Comparison of ENCODE assay signal across 10 cellular contexts in the genomic region with DNA sequence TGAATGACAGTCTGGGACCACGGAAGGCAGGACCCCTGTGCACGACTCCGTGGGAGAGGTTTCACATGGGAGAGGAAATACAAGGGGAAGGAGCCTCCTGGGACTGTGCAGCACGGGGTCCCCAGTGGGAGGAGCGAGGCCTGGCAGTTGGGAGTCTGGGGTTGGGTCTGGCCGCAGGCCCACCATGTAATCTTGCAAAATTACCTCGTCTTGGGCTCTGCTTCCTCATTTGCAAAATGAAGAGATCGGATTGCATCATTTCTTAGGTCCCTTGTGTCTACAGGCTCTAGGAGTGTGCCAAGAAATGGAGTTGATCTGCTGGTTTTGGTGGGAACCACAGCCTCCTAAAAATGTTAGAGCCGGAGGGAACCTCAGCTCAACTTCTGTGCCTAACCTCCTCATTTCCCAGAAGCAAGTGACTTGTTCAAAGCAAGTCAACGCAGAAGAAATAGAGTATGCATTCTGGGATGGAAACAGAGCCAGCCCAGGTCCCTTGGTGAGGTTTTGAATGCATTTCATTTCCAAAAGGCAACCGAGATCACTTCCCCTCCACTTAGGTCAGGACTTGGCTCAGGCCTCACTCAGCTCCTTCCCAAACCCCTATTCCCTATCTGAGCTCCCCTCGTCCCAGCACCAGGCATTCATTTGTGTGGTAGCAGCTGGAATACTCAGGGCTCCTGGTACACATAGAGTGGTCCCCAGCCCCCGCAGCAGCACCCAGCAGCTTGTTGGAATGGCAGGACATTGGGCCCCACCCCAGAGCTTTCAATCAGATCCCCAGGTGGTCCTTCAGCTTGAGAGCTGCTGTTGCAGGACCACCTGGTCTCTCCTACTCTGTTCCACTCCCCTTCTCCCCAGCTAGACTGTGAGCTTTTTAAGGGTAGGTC.
A peak's percentile ranks its signal among the peaks of the same experiment; 100 is the strongest.
DNase-seq lines count a peak whose midpoint lies in the region; ATAC-seq and TF ChIP-seq lines count a peak whose summit lies in the region.
"Had no signal": no experiment of that assay in that cellular context is flagged by ENCODE, and none has a peak within 500 bp of the region (broad histone marks: within the 10 kb centered on the region; RNA-seq: fewer than 3 reads in every experiment).

No MANE protein-coding gene starts in this region.

- H3K4me3 ChIP-seq in skeletal muscle tissue (ENCODE audit: low read length in 3 of 3) (no peak overlapping the region), BE2C (ENCODE audit: low read depth, low read length) (no peak overlapping the region)

- no peaks in the 10 kb centered on the region for H3K9me3 Mint-ChIP-seq in glutamatergic neuron (ENCODE audit: unreplicated experiment)

- peak overlapping the region; percentile 51 for H3K27ac ChIP-seq in skeletal muscle tissue (ENCODE audit: low read depth, low read length)

- TF ChIP-seq CTCF in glutamatergic neuron (IDR thresholded peaks at IDR 0.05; ENCODE audit: partially characterized antibody, unreplicated experiment) (no peak), GM13977 (IDR thresholded peaks at IDR 0.05; ENCODE audit: extremely low read depth, insufficient read depth, missing control alignments) (no peak), BE2C (IDR thresholded peaks at IDR 0.05; ENCODE audit: low read depth, low read length) (no peak)

- H3K36me3 ChIP-seq in skeletal muscle tissue (ENCODE audit: control insufficient read depth in 3 of 3, insufficient read depth in 3 of 3, low read length in 3 of 3) (no peaks in the 10 kb centered on the region), BE2C (no peaks in the 10 kb centered on the region)

- no peak overlapping the region for H3K9ac ChIP-seq in skeletal muscle tissue (ENCODE audit: low read depth in 1 of 3, low read length in 3 of 3)

- H3K27ac Mint-ChIP-seq in glutamatergic neuron (ENCODE audit: unreplicated experiment), result peak overlapping the region; percentile 54

- no peak for ATAC-seq in GM21367 (IDR thresholded peaks at IDR 0.05; ENCODE audit: unreplicated experiment)

- peaks cover 6% of the 10 kb centered on the region for H3K27me3 Mint-ChIP-seq in glutamatergic neuron (ENCODE audit: unreplicated experiment)

- H3K4me1 Mint-ChIP-seq in glutamatergic neuron (ENCODE audit: low read depth, unreplicated experiment), result peaks cover 23% of the 10 kb centered on the region

- peaks cover 0 to 6% (median 4%) of the 10 kb centered on the region in 3 donors for H3K27me3 ChIP-seq in skeletal muscle tissue (ENCODE audit: control insufficient read depth in 3 of 3, insufficient read depth in 3 of 3, low read length in 3 of 3)
- no peaks in the 10 kb centered on the region for H3K27me3 ChIP-seq in BE2C

- H3K36me3 Mint-ChIP-seq in glutamatergic neuron (ENCODE audit: unreplicated experiment), result no peaks in the 10 kb centered on the region

- no peak overlapping the region for H3K4me3 Mint-ChIP-seq in glutamatergic neuron (ENCODE audit: unreplicated experiment)

- DNase-seq in KBM-7 (peak; percentile 94), SIG-M5 treated with dmso at 0.1 percent for 504 hours (lab: John Stamatoyannopoulos, UW; ENCODE audit: unreplicated experiment) (peak; percentile 99), glutamatergic neuron (no peak), GM13977 (ENCODE audit: low spot score) (no peak), BE2C (no peak)
- no peak for DNase-seq in stimulated activated CD4-positive, alpha-beta T cell treated with anti-CD3 and anti-CD28 coated beads, Interleukin-4, amount 100 ng/mL, for 24 hours
- DNase-seq: activated CD4-positive, alpha-beta T cell treated with anti-CD3 and anti-CD28 coated beads, Interleukin-2, amount 50 U/mL, for 48 hours; NCI-H345 had no signal

- in situ Hi-C loops in KBM-7 (cut with MboI; ENCODE audit: low pct_unique_long_range_greater_than_20kb, low sequenced_read_pairs) (no loop called here), GM13977 (cut with MboI; ENCODE audit: low pct_unique_long_range_greater_than_20kb, low sequenced_read_pairs, unreplicated experiment) (loop anchor here (10.0 kb wide), 1 partner anchor 252 kb away; no protein-coding TSS in a partner anchor)

- H3K9me3 ChIP-seq in skeletal muscle tissue (ENCODE audit: control insufficient read depth in 3 of 3, low read length in 3 of 3) (no peaks in the 10 kb centered on the region), BE2C (no peaks in the 10 kb centered on the region)

- H3K4me1 ChIP-seq in skeletal muscle tissue (ENCODE audit: control insufficient read depth in 3 of 3, insufficient read depth in 3 of 3, low read length in 3 of 3) (peaks cover 17 to 31% (median 22%) of the 10 kb centered on the region in 3 donors), BE2C (peaks cover 7% of the 10 kb centered on the region)

Comparison
In these comparisons a context has a peak if more than half of its experiments do, and no peak if none do; other contexts are left out.
1. DNase-seq: peak in KBM-7 (single experiment) and SIG-M5 treated with dmso at 0.1 percent for 504 hours (single experiment); none in glutamatergic neuron (single experiment), stimulated activated CD4-positive, alpha-beta T cell treated with anti-CD3 and anti-CD28 coated beads, Interleukin-4, amount 100 ng/mL, for 24 hours (single experiment), GM13977 (single experiment) and BE2C (single experiment).